ENCODE assay signal across 29 cellular contexts in the genomic region with DNA sequence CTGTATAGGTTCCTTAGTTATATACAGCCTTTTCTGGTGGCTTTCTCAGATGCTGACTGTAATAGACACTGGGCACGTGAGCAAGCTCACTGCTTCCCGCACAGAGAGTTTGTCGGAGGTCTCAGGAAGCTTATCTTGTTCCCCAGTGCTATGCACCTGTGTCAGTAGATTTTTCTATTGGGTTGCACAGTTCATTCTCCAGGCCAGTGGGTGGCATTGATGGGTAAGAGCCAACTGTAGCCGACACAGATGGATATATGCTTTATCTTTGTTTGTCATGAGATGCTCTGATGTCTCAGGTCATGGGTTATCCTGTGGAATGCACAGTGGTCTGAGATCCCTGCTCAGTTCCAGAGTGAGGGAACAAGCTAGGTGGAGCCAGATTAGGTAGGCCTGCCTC.
"Had no signal": no experiment of that assay in that cellular context is flagged by ENCODE, and none has a peak within 500 bp of the region (broad histone marks: within the 10 kb centered on the region; RNA-seq: fewer than 3 reads in every experiment).

No MANE protein-coding gene starts in this region.

- H3K4me1 ChIP-seq: adrenal gland, body of pancreas, breast epithelium had no signal

- H3K27ac ChIP-seq: adrenal gland, body of pancreas, brain microvascular endothelial cell, breast epithelium, VCaP had no signal

- H3K4me3 ChIP-seq: adrenal gland, body of pancreas, breast epithelium had no signal

- H3K27me3 ChIP-seq: adrenal gland, body of pancreas, brain microvascular endothelial cell, breast epithelium had no signal

- H3K9me3 ChIP-seq: adrenal gland, body of pancreas had no signal

- H3K36me3 ChIP-seq: adrenal gland, brain microvascular endothelial cell, breast epithelium had no signal

- DNase-seq: activated B cell treated with CpG ODN at 0.5 μM for 24 hours; activated CD4-positive, alpha-beta memory T cell treated with anti-CD3 and anti-CD28 coated beads for 36 hours; activated CD4-positive, alpha-beta T cell treated with anti-CD3 and anti-CD28 coated beads for 4 hours; activated CD4-positive, alpha-beta T cell treated with anti-CD3 and anti-CD28 coated beads, Interleukin-2, amount 10 ng/mL, durations not matched to agents 24 days and 14 days; activated CD4-positive, alpha-beta T cell treated with anti-CD3 and anti-CD28 coated beads, Interleukin-2, amount 50 U/mL, for 1 hour; activated CD4-positive, alpha-beta T cell treated with anti-CD3 and anti-CD28 coated beads, Interleukin-2, amount 50 U/mL, for 4 hours; activated CD4-positive, CD25-positive, alpha-beta regulatory T cell treated with anti-CD3 and anti-CD28 coated beads, Interleukin-2, amount 50 U/mL, for 72 hours; activated CD8-positive, alpha-beta memory T cell treated with anti-CD3 and anti-CD28 coated beads, Interleukin-2, amount 50 U/mL, for 4 hours; activated CD8-positive, alpha-beta T cell treated with anti-CD3 and anti-CD28 coated beads for 36 hours; activated effector memory CD4-positive, alpha-beta T cell treated with anti-CD3 and anti-CD28 coated beads, Interleukin-2, amount 50 U/mL, for 16 hours; activated gamma-delta T cell treated with Interleukin-2 at 50 U/mL for 16 hours; activated naive CD4-positive, alpha-beta T cell; activated naive CD4-positive, alpha-beta T cell treated with anti-CD3 and anti-CD28 coated beads for 36 hours; activated naive CD4-positive, alpha-beta T cell treated with anti-CD3 and anti-CD28 coated beads, Interleukin-2, amount 50 U/mL, for 16 hours; activated naive CD8-positive, alpha-beta T cell treated with anti-CD3 and anti-CD28 coated beads for 36 hours; activated T-cell treated with anti-CD3 and anti-CD28 coated beads for 4 hours; activated T-cell treated with anti-CD3 and anti-CD28 coated beads, Interleukin-2, amount 50 U/mL, for 1 hour; activated T-cell treated with anti-CD3 and anti-CD28 coated beads, Interleukin-2, amount 50 U/mL, for 4 hours; activated T-cell treated with anti-CD3 and anti-CD28 coated beads, Interleukin-2, amount 50 U/mL, for 72 hours; adrenal gland; amniotic stem cell; aorta; body of pancreas; brain microvascular endothelial cell; central memory CD4-positive, alpha-beta T cell; T-helper 2 cell; T-helper 9 cell had no signal
